In the genomic region with DNA sequence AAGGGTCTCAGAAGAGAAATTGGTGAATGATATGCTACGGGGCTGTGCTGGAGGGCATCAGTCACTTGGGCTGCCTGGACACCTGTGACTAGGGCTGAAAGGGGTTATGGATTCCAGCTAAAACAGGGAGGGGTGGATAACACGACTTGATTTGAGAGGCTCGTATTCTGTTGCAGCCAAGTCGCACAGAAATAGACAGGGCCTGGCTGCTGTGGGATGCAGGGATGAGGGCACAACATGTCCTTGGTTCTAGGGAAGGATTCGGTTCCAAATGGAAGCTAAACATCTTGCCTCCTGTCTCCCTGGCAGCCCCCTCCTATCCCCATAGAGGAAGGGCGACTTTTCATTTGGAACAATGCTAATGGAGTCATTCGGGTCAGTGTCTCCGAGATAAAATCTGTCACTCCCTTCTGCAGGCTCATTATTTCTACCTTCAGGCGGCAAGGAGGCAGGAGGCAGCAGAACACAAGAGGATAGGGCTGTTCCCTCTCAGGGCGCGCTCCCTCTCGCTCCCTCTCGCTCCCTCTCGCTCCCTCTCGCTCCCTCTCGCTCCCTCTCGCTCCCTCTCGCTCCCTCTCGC, we compare ENCODE assay signal across 24 cellular contexts.
DNase-seq lines count a peak whose midpoint lies in the region; ATAC-seq, FAIRE-seq and TF ChIP-seq lines count a peak whose summit lies in the region.
"Had no signal": no experiment of that assay in that cellular context is flagged by ENCODE, and none has a peak within 500 bp of the region (broad histone marks: within the 10 kb centered on the region; RNA-seq: fewer than 3 reads in every experiment).

No MANE protein-coding gene starts in this region.

- H3K9me3 ChIP-seq in HUES48 (ENCODE audit: control insufficient read depth, insufficient read depth, low read length) (no peaks in the 10 kb centered on the region), small intestine (ENCODE audit: control insufficient read depth, low read depth) (no peaks in the 10 kb centered on the region)
- H3K9me3 ChIP-seq: BLaER1, Caco-2, MG63 had no signal

- no peak for FAIRE-seq in small intestine (lab: Jason Lieb, UNC)
- FAIRE-seq: GM12891, HepG2, K562 had no signal

- no peaks in the 10 kb centered on the region for H3K27me3 ChIP-seq in GM23338 (ENCODE audit: insufficient read depth)
- H3K27me3 ChIP-seq in HUES48 (ENCODE audit: control insufficient read depth, insufficient read depth, low read length), result no peaks in the 10 kb centered on the region
- H3K27me3 ChIP-seq in small intestine (ENCODE audit: control insufficient read depth in 2 of 2, insufficient read depth in 2 of 2, low read length in 2 of 2), result no peaks in the 10 kb centered on the region
- H3K27me3 ChIP-seq: BLaER1, MG63 had no signal

- H3K79me2 ChIP-seq in GM23338 (replicated peaks; ENCODE audit: insufficient read depth), result no peaks in the 10 kb centered on the region

- peak overlapping the region; percentile 47 for H3K4me3 ChIP-seq in GM23338
- H3K4me3 ChIP-seq in HUES48 (ENCODE audit: low read depth, low read length), result peak overlapping the region; percentile 37; the same call in 1 of the 2 replicates
- H3K4me3 ChIP-seq in small intestine (ENCODE audit: low read depth in 1 of 2, low read length in 2 of 2), result no peak overlapping the region
- H3K4me3 ChIP-seq: BLaER1, K562, MG63, PC-9 had no signal

- H3K36me3 Mint-ChIP-seq in GM23338 (ENCODE audit: low read depth) (no peaks in the 10 kb centered on the region), glutamatergic neuron (ENCODE audit: unreplicated experiment) (no peaks in the 10 kb centered on the region), nephron progenitor cell (ENCODE audit: low read depth) (no peaks in the 10 kb centered on the region)

- DNase-seq in GM23338 (ENCODE audit: low spot score), result peak; percentile 35
- peak; percentile 19 for DNase-seq in glutamatergic neuron
- DNase-seq in nephron progenitor cell, result no peak
- DNase-seq in NCI-H1694 (lab: John Stamatoyannopoulos, UW), result no peak
- no peak for DNase-seq in NCI-H2029 treated with DMSO at 0.1 percent for 48 hours (lab: John Stamatoyannopoulos, UW)
- no peak for DNase-seq in small intestine
- no peak for DNase-seq in RPMI8226
- DNase-seq: Caco-2; CD4-positive, alpha-beta T cell; DMS 273 treated with DMSO at 0.1 percent for 48 hours; DND-41; GOT3; MG63; NCI-H1417 treated with DMSO at 0.1 percent for 48 hours; NCI-H2171; NCI-H446 treated with DMSO at 0.1 percent for 48 hours; PC-9 had no signal

- H3F3A ChIP-seq in GM23338 (replicated peaks; ENCODE audit: low read depth), result no peaks in the 10 kb centered on the region

- 0 out of 2 replicates have a peak, but pooled peaks cover 6% of the 10 kb centered on the region for H3K4me1 ChIP-seq in GM23338 (ENCODE audit: insufficient read depth)
- peaks cover 8% of the 10 kb centered on the region; the same call in 1 of the 2 replicates for H3K4me1 ChIP-seq in HUES48 (ENCODE audit: control insufficient read depth, insufficient read depth, low read length)
- no peaks in the 10 kb centered on the region for H3K4me1 ChIP-seq in small intestine (ENCODE audit: control insufficient read depth in 2 of 2, insufficient read depth in 1 of 2, low read depth in 1 of 2, low read length in 1 of 2)
- H3K4me1 ChIP-seq: Caco-2 had no signal

- H3K4me1 Mint-ChIP-seq in GM23338, result peaks cover 13% of the 10 kb centered on the region
- peaks cover 17% of the 10 kb centered on the region for H3K4me1 Mint-ChIP-seq in glutamatergic neuron (ENCODE audit: low read depth, unreplicated experiment)
- peaks cover 20% of the 10 kb centered on the region for H3K4me1 Mint-ChIP-seq in nephron progenitor cell

- no peaks in the 10 kb centered on the region for H3K9me2 ChIP-seq in GM23338 (ENCODE audit: insufficient read depth)

- H3K27ac ChIP-seq in GM23338 (ENCODE audit: low read depth), result no peak overlapping the region
- no peak overlapping the region for H3K27ac ChIP-seq in HUES48 (ENCODE audit: low read depth, low read length)
- H3K27ac ChIP-seq in small intestine (ENCODE audit: low read depth in 1 of 2, low read length in 1 of 2), result no peak overlapping the region
- H3K27ac ChIP-seq: BLaER1, PC-9, RWPE1 had no signal

- 65 to 81% (median 78%) methylated on average over 19 of the region's 19 CpGs for WGBS in small intestine, 3 donors

- no peak overlapping the region for H3K9ac ChIP-seq in HUES48 (ENCODE audit: low read depth, low read length)
- H3K9ac ChIP-seq: BLaER1 had no signal

- no peak overlapping the region for H3K27ac Mint-ChIP-seq in GM23338
- H3K27ac Mint-ChIP-seq in glutamatergic neuron (ENCODE audit: unreplicated experiment), result no peak overlapping the region
- peak overlapping the region; percentile 56 for H3K27ac Mint-ChIP-seq in nephron progenitor cell
- H3K27ac Mint-ChIP-seq: CD4-positive, alpha-beta T cell; T-helper 1 cell treated with Interleukin-12 subunit alpha and Interleukin-12 subunit beta and Interleukin-4 antibody, amounts not matched to agents 30 μg/mL and 1 μg/mL, for 36 hours had no signal

- no peak for TF ChIP-seq CTCF in GM23338 (conservative IDR thresholded peaks at IDR 0.05; ENCODE audit: low read depth in 2 of 2)
- TF ChIP-seq CTCF in glutamatergic neuron (IDR thresholded peaks at IDR 0.05; ENCODE audit: partially characterized antibody, unreplicated experiment), result no peak
- no peak for TF ChIP-seq CTCF in nephron progenitor cell (IDR thresholded peaks at IDR 0.05)

- H3K9me3 Mint-ChIP-seq in GM23338 (no peaks in the 10 kb centered on the region), glutamatergic neuron (ENCODE audit: unreplicated experiment) (peaks cover 4% of the 10 kb centered on the region), nephron progenitor cell (no peaks in the 10 kb centered on the region)
- H3K9me3 Mint-ChIP-seq: CD4-positive, alpha-beta T cell; T-helper 1 cell treated with Interleukin-12 subunit alpha and Interleukin-12 subunit beta and Interleukin-4 antibody, amounts not matched to agents 30 μg/mL and 1 μg/mL, for 36 hours had no signal

- H3K4me2 ChIP-seq in GM23338, result peak overlapping the region; percentile 67
- H3K4me2 ChIP-seq: BLaER1, PC-9 had no signal

- H3K36me3 ChIP-seq in GM23338 (ENCODE audit: insufficient read depth), result no peaks in the 10 kb centered on the region
- no peaks in the 10 kb centered on the region for H3K36me3 ChIP-seq in HUES48 (ENCODE audit: control insufficient read depth, insufficient read depth, low read length)
- H3K36me3 ChIP-seq in small intestine (ENCODE audit: control insufficient read depth in 2 of 2, insufficient read depth in 2 of 2, low read length in 2 of 2), result no peaks in the 10 kb centered on the region
- H3K36me3 ChIP-seq: BLaER1, MG63 had no signal

- peak; percentile 56; the same call in 1 of the 3 replicates for ATAC-seq in GM23338
- ATAC-seq: HepG2, K562 had no signal

- no peak overlapping the region for H3K4me3 Mint-ChIP-seq in GM23338
- H3K4me3 Mint-ChIP-seq in glutamatergic neuron (ENCODE audit: unreplicated experiment), result peak overlapping the region; percentile 50
- no peak overlapping the region for H3K4me3 Mint-ChIP-seq in nephron progenitor cell
- H3K4me3 Mint-ChIP-seq: CD4-positive, alpha-beta T cell; T-helper 1 cell treated with Interleukin-12 subunit alpha and Interleukin-12 subunit beta and Interleukin-4 antibody, amounts not matched to agents 30 μg/mL and 1 μg/mL, for 36 hours had no signal

- peak overlapping the region; percentile 97 for H2AFZ ChIP-seq in GM23338
- H2AFZ ChIP-seq: PC-9 had no signal

- H4K20me1 ChIP-seq in GM23338 (replicated peaks; ENCODE audit: insufficient read depth), result no peaks in the 10 kb centered on the region
- H4K20me1 ChIP-seq: BLaER1 had no signal

- no peaks in the 10 kb centered on the region for H3K27me3 Mint-ChIP-seq in GM23338 (ENCODE audit: insufficient read depth, low read depth, poor library complexity)
- no peaks in the 10 kb centered on the region for H3K27me3 Mint-ChIP-seq in glutamatergic neuron (ENCODE audit: unreplicated experiment)
- peaks cover 4% of the 10 kb centered on the region for H3K27me3 Mint-ChIP-seq in nephron progenitor cell (ENCODE audit: low read depth, poor library complexity)
- H3K27me3 Mint-ChIP-seq: CD4-positive, alpha-beta T cell had no signal

TF ChIP-seq in GM23338, 12 proteins besides CTCF, POLR2A, EP300 and RAD21 (continues in another document):
- no peak for TF ChIP-seq STAT1 (IDR thresholded peaks at IDR 0.05; ENCODE audit: unreplicated experiment)
- TF ChIP-seq, protein P1, sequence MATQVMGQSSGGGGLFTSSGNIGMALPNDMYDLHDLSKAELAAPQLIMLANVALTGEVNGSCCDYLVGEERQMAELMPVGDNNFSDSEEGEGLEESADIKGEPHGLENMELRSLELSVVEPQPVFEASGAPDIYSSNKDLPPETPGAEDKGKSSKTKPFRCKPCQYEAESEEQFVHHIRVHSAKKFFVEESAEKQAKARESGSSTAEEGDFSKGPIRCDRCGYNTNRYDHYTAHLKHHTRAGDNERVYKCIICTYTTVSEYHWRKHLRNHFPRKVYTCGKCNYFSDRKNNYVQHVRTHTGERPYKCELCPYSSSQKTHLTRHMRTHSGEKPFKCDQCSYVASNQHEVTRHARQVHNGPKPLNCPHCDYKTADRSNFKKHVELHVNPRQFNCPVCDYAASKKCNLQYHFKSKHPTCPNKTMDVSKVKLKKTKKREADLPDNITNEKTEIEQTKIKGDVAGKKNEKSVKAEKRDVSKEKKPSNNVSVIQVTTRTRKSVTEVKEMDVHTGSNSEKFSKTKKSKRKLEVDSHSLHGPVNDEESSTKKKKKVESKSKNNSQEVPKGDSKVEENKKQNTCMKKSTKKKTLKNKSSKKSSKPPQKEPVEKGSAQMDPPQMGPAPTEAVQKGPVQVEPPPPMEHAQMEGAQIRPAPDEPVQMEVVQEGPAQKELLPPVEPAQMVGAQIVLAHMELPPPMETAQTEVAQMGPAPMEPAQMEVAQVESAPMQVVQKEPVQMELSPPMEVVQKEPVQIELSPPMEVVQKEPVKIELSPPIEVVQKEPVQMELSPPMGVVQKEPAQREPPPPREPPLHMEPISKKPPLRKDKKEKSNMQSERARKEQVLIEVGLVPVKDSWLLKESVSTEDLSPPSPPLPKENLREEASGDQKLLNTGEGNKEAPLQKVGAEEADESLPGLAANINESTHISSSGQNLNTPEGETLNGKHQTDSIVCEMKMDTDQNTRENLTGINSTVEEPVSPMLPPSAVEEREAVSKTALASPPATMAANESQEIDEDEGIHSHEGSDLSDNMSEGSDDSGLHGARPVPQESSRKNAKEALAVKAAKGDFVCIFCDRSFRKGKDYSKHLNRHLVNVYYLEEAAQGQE (IDR thresholded peaks at IDR 0.05; ENCODE audit: unreplicated experiment), result no peak

Comparison
In these comparisons a context has a peak if more than half of its experiments do, and no peak if none do; other contexts are left out.
1. DNase-seq: peak in GM23338 (single experiment) and glutamatergic neuron (single experiment); none in nephron progenitor cell (single experiment), NCI-H1694 (single experiment), NCI-H2029 treated with DMSO at 0.1 percent for 48 hours (single experiment), small intestine (single experiment) and RPMI8226 (single experiment).
2. H3K4me3 ChIP-seq: peak in GM23338 (single experiment) and HUES48 (single experiment); none in small intestine (0 of 2).